In genomic region chr18:12287131-12287681, GRCh38 we compare ENCODE assay signal across 1 cellular context.
TF ChIP-seq lines count a peak whose summit lies in the region.

No MANE protein-coding gene starts in this region.

TF ChIP-seq in endothelial cell of umbilical vein, 7 proteins besides CTCF, POLR2A, EP300 and RAD21:
- TF ChIP-seq JUN (IDR thresholded peaks at IDR 0.05; ENCODE audit: borderline replicate concordance, insufficient read depth, insufficient read length, low read depth) (no peak), EZH2 (IDR thresholded peaks at IDR 0.05; ENCODE audit: borderline replicate concordance, low read depth, low read length, severe bottlenecking) (no peak), MAX (IDR thresholded peaks at IDR 0.05; ENCODE audit: insufficient read depth, insufficient read length) (no peak), FOS (IDR thresholded peaks at IDR 0.05; ENCODE audit: borderline replicate concordance, insufficient read depth, low read length) (no peak), MYC (IDR thresholded peaks at IDR 0.05; ENCODE audit: low read depth, low read length) (no peak), POLR2AphosphoS5 (IDR thresholded peaks at IDR 0.05; ENCODE audit: insufficient read depth, low read depth, low read length) (no peak), GATA2 (IDR thresholded peaks at IDR 0.05; ENCODE audit: insufficient read depth, insufficient read length, low read depth, low read length) (no peak)
